1 cellular context compared by ENCODE assay signal in genomic region chr3:63861306-63861705, GRCh38.
TF ChIP-seq lines count a peak whose summit lies in the region.

No MANE protein-coding gene starts in this region.

TF ChIP-seq in IMR-90, 13 proteins besides CTCF, POLR2A, EP300 and RAD21:
- TF ChIP-seq CEBPB (IDR thresholded peaks at IDR 0.05; ENCODE audit: low read depth, low read length) (no peak), ELK1 (IDR thresholded peaks at IDR 0.05; ENCODE audit: borderline replicate concordance, low read depth, low read length) (no peak)
